In the genomic region with DNA sequence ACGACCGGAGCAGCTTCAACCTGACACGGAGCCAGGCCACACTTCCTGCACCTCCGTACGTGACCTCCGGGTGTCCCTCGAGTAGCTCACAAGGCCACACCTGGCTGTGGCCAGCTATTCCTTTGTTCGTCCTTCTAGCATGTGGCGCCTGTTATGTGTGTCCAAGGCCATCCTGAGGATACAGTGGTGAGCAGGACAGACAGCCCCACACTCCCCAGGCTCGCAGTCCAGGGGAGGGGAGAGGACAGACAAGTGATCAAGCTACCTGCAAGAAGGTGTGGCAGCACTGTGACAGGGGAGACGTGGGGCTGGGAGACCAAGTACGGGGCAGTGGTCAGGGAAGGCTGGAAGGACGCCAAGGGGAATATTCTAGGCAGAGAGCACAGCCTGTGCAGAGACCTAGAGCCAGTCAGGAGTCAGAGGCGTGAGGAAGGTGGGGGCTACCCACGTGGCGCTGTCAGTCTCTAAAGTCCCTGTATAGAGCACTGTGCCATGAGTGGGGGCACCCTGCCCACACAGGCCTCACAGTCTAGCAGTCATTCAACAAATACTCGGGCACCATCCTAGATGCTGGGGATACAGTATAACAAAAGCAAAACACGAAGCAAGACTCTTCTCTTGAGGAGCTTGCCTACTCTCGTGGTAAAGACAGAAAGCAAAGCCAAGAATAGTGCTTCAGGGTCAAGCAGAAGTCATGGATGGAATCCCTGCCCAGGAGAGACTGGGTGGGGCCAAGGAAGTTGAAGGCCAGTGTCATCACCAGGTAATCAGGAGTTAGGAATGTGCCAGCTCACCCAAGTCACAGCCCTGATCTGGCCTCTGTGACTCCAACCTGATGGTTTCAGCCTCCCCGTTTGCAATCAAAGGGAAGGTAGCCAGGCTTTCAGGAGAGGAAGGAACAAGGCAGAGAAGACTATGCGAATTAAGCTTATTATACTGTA, we compare ENCODE assay signal across 8 cellular contexts. TPM values are rescaled to one million over a fixed set of nuclear protein-coding genes. Genes with fewer than 3 reads are reported as not detected.
DNase-seq lines count a peak whose midpoint lies in the region; ATAC-seq and TF ChIP-seq lines count a peak whose summit lies in the region.
"Had no signal": no experiment of that assay in that cellular context is flagged by ENCODE, and none has a peak within 500 bp of the region (broad histone marks: within the 10 kb centered on the region; RNA-seq: fewer than 3 reads in every experiment).

No MANE protein-coding gene starts in this region.

- peaks cover 3 to 46% of the 10 kb centered on the region in 2 donors for H3K4me1 ChIP-seq in esophagus (ENCODE audit: control insufficient read depth in 2 of 2, insufficient read depth in 2 of 2, low read length in 1 of 2)
- H3K4me1 ChIP-seq: colonic mucosa had no signal

- no peak overlapping the region for H3K4me3 ChIP-seq in esophagus (ENCODE audit: low read depth in 1 of 2, low read length in 2 of 2)
- H3K4me3 ChIP-seq: colonic mucosa had no signal

- H3K27me3 ChIP-seq in esophagus (ENCODE audit: control insufficient read depth in 1 of 2, insufficient read depth in 2 of 2, low read length in 2 of 2): no peaks in the 10 kb centered on the region
- H3K27me3 ChIP-seq: colonic mucosa had no signal

- DNase-seq in NCI-H226: peak; percentile 86
- peak; percentile 82 for DNase-seq in renal cortical epithelial cell (ENCODE audit: low read depth)
- no peak for DNase-seq in GM10266 (ENCODE audit: extremely low spot score)
- DNase-seq: colonic mucosa had no signal

- ATAC-seq in GM21526 (IDR thresholded peaks at IDR 0.05; ENCODE audit: low FRiP score, unreplicated experiment): no peak
- ATAC-seq in HG03039 (IDR thresholded peaks at IDR 0.05; ENCODE audit: unreplicated experiment): no peak

- TF ChIP-seq CTCF in GM12874 (IDR thresholded peaks at IDR 0.05; ENCODE audit: insufficient read depth, low read depth, low read length) (peak; percentile 12; the same call in 1 of the 2 replicates), GM10266 (IDR thresholded peaks at IDR 0.05; ENCODE audit: control insufficient read depth, insufficient read depth, low read depth, missing control alignments) (no peak)

- H3K9me3 ChIP-seq in esophagus (ENCODE audit: control insufficient read depth in 2 of 2, insufficient read depth in 1 of 2, low read depth in 1 of 2, low read length in 1 of 2): no peaks in the 10 kb centered on the region
- H3K9me3 ChIP-seq: colonic mucosa had no signal

- WGBS in esophagus, 2 donors: 78 to 83% methylated on average over 21 of the region's 21 CpGs

- H3K27ac ChIP-seq in esophagus (ENCODE audit: low read depth in 2 of 2, low read length in 1 of 2): peak overlapping the region; percentile 81 to 92
- H3K27ac ChIP-seq: colonic mucosa had no signal

- no peaks in the 10 kb centered on the region for H3K36me3 ChIP-seq in esophagus (ENCODE audit: control insufficient read depth in 2 of 2, insufficient read depth in 2 of 2, low read length in 1 of 2)
- H3K36me3 ChIP-seq: colonic mucosa had no signal

RNA-seq across cellular contexts. Expression of gene PROSER2, which starts 58.6 kb away (rescaled TPM):
- 1 to 10 TPM; 5.2 to 6.8 TPM for polyA plus RNA-seq in esophagus
- 60.9 and 84.9 TPM in 2 replicates for total RNA-seq in renal cortical epithelial cell
